3 cellular contexts compared by ENCODE assay signal in the genomic region with DNA sequence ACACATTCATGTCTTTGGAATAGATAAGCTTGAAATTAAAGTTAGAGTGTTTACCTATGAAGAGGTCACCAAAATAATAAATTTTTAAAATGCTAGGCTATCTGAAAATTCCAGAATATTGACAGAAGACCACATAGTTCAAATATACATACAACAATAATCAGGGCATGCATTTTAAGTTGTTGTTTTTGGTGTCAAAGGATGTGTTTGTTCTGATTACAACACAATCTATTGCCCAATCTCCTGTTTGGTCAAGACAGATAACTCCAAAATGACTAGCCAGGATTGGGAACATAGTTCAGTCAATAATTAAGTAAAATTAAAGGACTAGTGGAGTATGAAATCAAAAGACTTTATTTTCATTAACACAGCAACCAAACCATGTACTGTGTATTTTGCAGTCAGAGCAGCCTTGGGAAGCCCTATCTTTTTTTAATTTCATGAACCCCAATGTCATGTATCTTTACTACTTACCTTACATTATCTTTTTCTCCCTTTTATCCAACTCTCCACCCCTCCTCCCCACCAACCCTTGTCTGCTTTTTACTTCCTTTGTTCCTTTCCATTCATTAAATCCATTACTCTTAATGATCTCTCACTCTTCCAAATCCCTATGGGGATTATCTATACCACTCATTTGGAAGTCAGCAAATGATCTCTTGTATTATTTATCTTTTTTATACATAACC.
A peak's percentile ranks its signal among the peaks of the same experiment; 100 is the strongest.
TF ChIP-seq lines count a peak whose summit lies in the region.

No MANE protein-coding gene starts in this region.

TF ChIP-seq in A549, 52 proteins besides CTCF, POLR2A, EP300 and RAD21:
- TF ChIP-seq MYC (IDR thresholded peaks at IDR 0.05; ENCODE audit: borderline replicate concordance, low read length) (no peak), ZC3H11A (IDR thresholded peaks at IDR 0.05) (no peak), GATA3 (IDR thresholded peaks at IDR 0.05; ENCODE audit: borderline replicate concordance) (0 out of 2 replicates have a peak, but pooled peaks have one; percentile 43), TFCP2L1 (CRISPR knock-in tag; IDR thresholded peaks at IDR 0.05) (no peak), HEYL (CRISPR knock-in tag; IDR thresholded peaks at IDR 0.05) (no peak), CEBPB (IDR thresholded peaks at IDR 0.05) (peak; percentile 93 to 94)
- TF ChIP-seq, protein P1, sequence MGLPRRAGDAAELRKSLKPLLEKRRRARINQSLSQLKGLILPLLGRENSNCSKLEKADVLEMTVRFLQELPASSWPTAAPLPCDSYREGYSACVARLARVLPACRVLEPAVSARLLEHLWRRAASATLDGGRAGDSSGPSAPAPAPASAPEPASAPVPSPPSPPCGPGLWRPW (IDR thresholded peaks at IDR 0.05), result peak; percentile 65; the same call in 1 of the 2 replicates

TF ChIP-seq in IMR-90, 13 proteins besides CTCF, POLR2A, EP300 and RAD21:
- TF ChIP-seq CEBPB (IDR thresholded peaks at IDR 0.05; ENCODE audit: low read depth, low read length) (peak; percentile 57), RFX5 (IDR thresholded peaks at IDR 0.05; ENCODE audit: low read depth, low read length) (no peak)
TF ChIP-seq in IMR-90: peak in this region for 1.

TF ChIP-seq in K562, 482 proteins besides CTCF, POLR2A, EP300 and RAD21:
- TF ChIP-seq RCOR1 (IDR thresholded peaks at IDR 0.05; ENCODE audit: borderline replicate concordance in 1 of 2, low read depth in 2 of 2, low read length in 2 of 2) (peak in 1 of 2 experiments; percentile 29; a peak in 1 of 4 replicates), SNRNP70 (optimal IDR thresholded peaks at IDR 0.05; ENCODE audit: low read depth, low read length) (no peak), SOX6 (IDR thresholded peaks at IDR 0.05) (peak; percentile 71; the same call in 1 of the 2 replicates), CEBPB (tag; IDR thresholded peaks at IDR 0.05) (peak; percentile 88), FOSL1 (tag; conservative IDR thresholded peaks at IDR 0.05) (0 out of 2 replicates have a peak, but pooled peaks have one; percentile 13), ARID1B (IDR thresholded peaks at IDR 0.05) (peak; percentile 73), TRIM24 (IDR thresholded peaks at IDR 0.05) (peak in 1 of 2 experiments; percentile 11; a peak in 1 of 4 replicates), PRMT5 (CRISPR knock-in tag; IDR thresholded peaks at IDR 0.05) (no peak), CBFA2T2 (conservative IDR thresholded peaks at IDR 0.05) (peak; percentile 27; the same call in 1 of the 2 replicates), CCNT2 (IDR thresholded peaks at IDR 0.05; ENCODE audit: borderline replicate concordance, extremely low read depth, insufficient read length, low read depth, low read length) (peak; percentile 51), TCF3 (CRISPR knock-in tag; IDR thresholded peaks at IDR 0.05) (peak; percentile 54), FOXA3 (CRISPR knock-in tag; conservative IDR thresholded peaks at IDR 0.05 in 1 of 2, IDR thresholded peaks at IDR 0.05 in 1 of 2) (peak in 1 of 2 experiments; percentile 78; a peak in 2 of 4 replicates), CBX2 (IDR thresholded peaks at IDR 0.05; ENCODE audit: insufficient read depth, low read length, poor library complexity, severe bottlenecking) (no peak), CBFA2T3 (IDR thresholded peaks at IDR 0.05) (peak; percentile 31; the same call in 1 of the 2 replicates), FUS (optimal IDR thresholded peaks at IDR 0.05; ENCODE audit: low read depth, low read length) (no peak), ZNF41 (CRISPR knock-in tag; conservative IDR thresholded peaks at IDR 0.05) (no peak), SMARCA4 (IDR thresholded peaks at IDR 0.05) (peak; percentile 40; the same call in 1 of the 2 replicates), NCOR1 (IDR thresholded peaks at IDR 0.05) (0 out of 2 replicates have a peak, but pooled peaks have one; percentile 14), MTA2 (IDR thresholded peaks at IDR 0.05; ENCODE audit: low read depth) (peak; percentile 36; the same call in 1 of the 2 replicates), CEBPG (CRISPR knock-in tag; IDR thresholded peaks at IDR 0.05) (no peak), CEBPG (tag; conservative IDR thresholded peaks at IDR 0.05 in 1 of 2, IDR thresholded peaks at IDR 0.05 in 1 of 2) (peak; percentile 92 to 95), TEAD4 (IDR thresholded peaks at IDR 0.05; ENCODE audit: low read length) (peak; percentile 59), TEAD4 (CRISPR knock-in tag; IDR thresholded peaks at IDR 0.05; ENCODE audit: borderline replicate concordance) (no peak), TCF7L2 (IDR thresholded peaks at IDR 0.05; ENCODE audit: low read depth, low read length) (no peak), FOXK1 (CRISPR knock-in tag; IDR thresholded peaks at IDR 0.05; ENCODE audit: borderline replicate concordance) (no peak), ZNF239 (CRISPR knock-in tag; IDR thresholded peaks at IDR 0.05) (no peak), TAL1 (IDR thresholded peaks at IDR 0.05) (peak; percentile 73)
- TF ChIP-seq, protein P2, sequence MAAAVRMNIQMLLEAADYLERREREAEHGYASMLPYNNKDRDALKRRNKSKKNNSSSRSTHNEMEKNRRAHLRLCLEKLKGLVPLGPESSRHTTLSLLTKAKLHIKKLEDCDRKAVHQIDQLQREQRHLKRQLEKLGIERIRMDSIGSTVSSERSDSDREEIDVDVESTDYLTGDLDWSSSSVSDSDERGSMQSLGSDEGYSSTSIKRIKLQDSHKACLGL (CRISPR knock-in tag; IDR thresholded peaks at IDR 0.05; ENCODE audit: borderline replicate concordance, poor library complexity, severe bottlenecking), result no peak
